Comparison of ENCODE assay signal across 8 cellular contexts in genomic region chr18:45212186-45213039, GRCh38.
DNase-seq lines count a peak whose midpoint lies in the region; ATAC-seq and TF ChIP-seq lines count a peak whose summit lies in the region.

No MANE protein-coding gene starts in this region.

- TF ChIP-seq CTCF in chondrocyte (IDR thresholded peaks at IDR 0.05) (peak; percentile 94), liver (IDR thresholded peaks at IDR 0.05; ENCODE audit: low read depth, low read length, missing input control) (peak; percentile 97)

- TF ChIP-seq RAD21 in liver (IDR thresholded peaks at IDR 0.05) = peak; percentile 98 to 99

- peak; percentile 8 to 70 (median 33) for DNase-seq in CD4-positive, CD25-positive, alpha-beta regulatory T cell
- peak; percentile 42 to 84 for DNase-seq in NCI-H446 (lab: John Stamatoyannopoulos, UW)
- peak; percentile 15 for DNase-seq in activated CD4-positive, alpha-beta T cell treated with anti-CD3 and anti-CD28 coated beads for 1 hour
- no peak for DNase-seq in chondrocyte (ENCODE audit: low spot score)
- peak; percentile 13 to 34 (median 31) for DNase-seq in stimulated activated CD4-positive, alpha-beta T cell treated with anti-CD3 and anti-CD28 coated beads, TNF-alpha, amount 100 ng/mL, for 4 hours (ENCODE audit: low read depth in 3 of 3)

- no peak overlapping the region for H3K4me3 ChIP-seq in CD4-positive, CD25-positive, alpha-beta regulatory T cell (ENCODE audit: low read depth, low read length)
- no peak overlapping the region for H3K4me3 ChIP-seq in liver (ENCODE audit: low read depth in 1 of 3, low read length in 3 of 3)

- H3K4me3 Mint-ChIP-seq in CD4-positive, CD25-positive, alpha-beta regulatory T cell = no peak overlapping the region
- H3K4me3 Mint-ChIP-seq in chondrocyte (ENCODE audit: unreplicated experiment) = no peak overlapping the region

- H3K27me3 Mint-ChIP-seq in CD4-positive, CD25-positive, alpha-beta regulatory T cell = no peaks in the 10 kb centered on the region
- H3K27me3 Mint-ChIP-seq in chondrocyte (ENCODE audit: low read depth) = no peaks in the 10 kb centered on the region

- no peaks in the 10 kb centered on the region for H3K27me3 ChIP-seq in CD4-positive, CD25-positive, alpha-beta regulatory T cell (ENCODE audit: control insufficient read depth, insufficient read depth, low read length)
- no peaks in the 10 kb centered on the region for H3K27me3 ChIP-seq in liver (ENCODE audit: control insufficient read depth in 4 of 4, insufficient read depth in 4 of 4, low read length in 3 of 4)

- no peak overlapping the region for H3K9ac ChIP-seq in liver (ENCODE audit: low read depth in 1 of 2, low read length in 2 of 2)

- peak; percentile 61 to 69 for ATAC-seq in CD4-positive, CD25-positive, alpha-beta regulatory T cell (ENCODE audit: low read depth in 2 of 2)
- ATAC-seq in GM19395 (IDR thresholded peaks at IDR 0.05; ENCODE audit: unreplicated experiment) (peak; percentile 99), HG03439 (IDR thresholded peaks at IDR 0.05; ENCODE audit: unreplicated experiment) (peak; percentile 98)

- H3K36me3 Mint-ChIP-seq in CD4-positive, CD25-positive, alpha-beta regulatory T cell = no peaks in the 10 kb centered on the region
- H3K36me3 Mint-ChIP-seq in chondrocyte (ENCODE audit: low read depth) = no peaks in the 10 kb centered on the region

- 50% methylated on average over 13 of the region's 13 CpGs for WGBS in liver

- H3K9me3 ChIP-seq in CD4-positive, CD25-positive, alpha-beta regulatory T cell (ENCODE audit: control insufficient read depth in 2 of 2, low read length in 2 of 2) = no peaks in the 10 kb centered on the region
- H3K9me3 ChIP-seq in liver (ENCODE audit: control insufficient read depth in 4 of 4, low read length in 3 of 4) = no peaks in the 10 kb centered on the region

- H3K9me3 Mint-ChIP-seq in CD4-positive, CD25-positive, alpha-beta regulatory T cell = peaks cover 0 to 2% (median 0%) of the 10 kb centered on the region in 7 donors
- no peaks in the 10 kb centered on the region for H3K9me3 Mint-ChIP-seq in chondrocyte (ENCODE audit: low read depth)

- H3K27ac ChIP-seq in CD4-positive, CD25-positive, alpha-beta regulatory T cell (ENCODE audit: insufficient read depth, low read length, poor library complexity, severe bottlenecking) = no peak overlapping the region
- no peak overlapping the region for H3K27ac ChIP-seq in liver (ENCODE audit: low read depth in 1 of 2, low read length in 2 of 2)

- no peaks in the 10 kb centered on the region for H3K36me3 ChIP-seq in CD4-positive, CD25-positive, alpha-beta regulatory T cell (ENCODE audit: control insufficient read depth, insufficient read depth, low read length)
- no peaks in the 10 kb centered on the region for H3K36me3 ChIP-seq in liver (ENCODE audit: control insufficient read depth in 4 of 4, insufficient read depth in 3 of 4, low read depth in 1 of 4, low read length in 3 of 4)

- no peak overlapping the region for H3K27ac Mint-ChIP-seq in CD4-positive, CD25-positive, alpha-beta regulatory T cell
- no peak overlapping the region for H3K27ac Mint-ChIP-seq in chondrocyte (ENCODE audit: unreplicated experiment)

- no peaks in the 10 kb centered on the region for H3K4me1 Mint-ChIP-seq in CD4-positive, CD25-positive, alpha-beta regulatory T cell
- peaks cover 21% of the 10 kb centered on the region for H3K4me1 Mint-ChIP-seq in chondrocyte (ENCODE audit: low read depth)

- no peaks in the 10 kb centered on the region for H3K4me1 ChIP-seq in CD4-positive, CD25-positive, alpha-beta regulatory T cell (ENCODE audit: control insufficient read depth, insufficient read depth, low read length, poor library complexity, severe bottlenecking)
- no peaks in the 10 kb centered on the region for H3K4me1 ChIP-seq in liver (ENCODE audit: control insufficient read depth in 4 of 4, insufficient read depth in 4 of 4, low read length in 3 of 4)

TF ChIP-seq in liver, 16 proteins besides CTCF, POLR2A, EP300 and RAD21:
- TF ChIP-seq YY1 (IDR thresholded peaks at IDR 0.05) (peak; percentile 90), RXRA (IDR thresholded peaks at IDR 0.05) (no peak)
